7 cellular contexts compared by ENCODE assay signal in the genomic region with DNA sequence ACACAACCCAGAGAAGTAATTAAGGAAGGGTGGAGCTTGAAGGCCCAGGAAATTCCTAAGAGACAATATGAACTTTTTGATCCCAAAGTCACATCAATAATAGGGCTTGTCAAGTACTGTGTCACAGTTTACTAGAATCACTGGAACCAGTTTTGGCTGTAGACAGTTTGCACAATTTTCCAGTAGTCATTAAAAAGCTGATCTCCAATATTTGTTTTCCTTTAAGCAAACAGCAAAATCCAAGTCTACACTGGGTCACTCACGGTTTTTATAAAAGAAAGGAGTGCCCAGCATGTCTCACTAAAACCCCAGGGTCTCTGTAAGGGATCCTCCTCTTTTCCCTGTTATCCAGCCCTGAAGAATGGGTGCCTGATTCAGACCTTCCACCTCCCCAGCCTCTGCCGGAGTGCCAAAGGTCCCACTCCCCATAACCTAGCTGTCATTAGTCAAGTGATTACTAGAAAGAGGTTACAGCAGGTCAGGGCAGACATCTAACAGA. TPM values are rescaled to one million over a fixed set of nuclear protein-coding genes. Genes with fewer than 3 reads are reported as not detected.
DNase-seq lines count a peak whose midpoint lies in the region; ATAC-seq and TF ChIP-seq lines count a peak whose summit lies in the region.

No MANE protein-coding gene starts in this region.

- no peaks in the 10 kb centered on the region for H3K9me3 ChIP-seq in stomach

- H3K36me3 ChIP-seq in stomach, result peaks cover 0 to 30% (median 18%) of the 10 kb centered on the region in 4 donors

- no peaks in the 10 kb centered on the region for H3K9me3 Mint-ChIP-seq in activated naive CD4-positive, alpha-beta T cell treated with anti-CD3 and anti-CD28 coated beads, Interleukin-2, amount 50 U/mL, for 72 hours

- H3K4me1 ChIP-seq in stomach, result peaks cover 0 to 28% (median 19%) of the 10 kb centered on the region in 4 donors

- TF ChIP-seq CTCF in stomach (IDR thresholded peaks at IDR 0.05), result no peak

- no peaks in the 10 kb centered on the region for H3K36me3 Mint-ChIP-seq in activated naive CD4-positive, alpha-beta T cell treated with anti-CD3 and anti-CD28 coated beads, Interleukin-2, amount 50 U/mL, for 72 hours

- H3K27ac Mint-ChIP-seq in activated naive CD4-positive, alpha-beta T cell treated with anti-CD3 and anti-CD28 coated beads, Interleukin-2, amount 50 U/mL, for 72 hours, result peak overlapping the region; percentile 81 to 95

- H3K4me3 ChIP-seq in stomach, result peak overlapping the region; percentile 68 to 99 (median 96)

- no peak for ATAC-seq in activated naive CD4-positive, alpha-beta T cell treated with anti-CD3 and anti-CD28 coated beads, Interleukin-2, amount 50 U/mL, for 72 hours
- no peak for ATAC-seq in GM19351 (IDR thresholded peaks at IDR 0.05; ENCODE audit: unreplicated experiment)

- TF ChIP-seq EP300 in stomach (IDR thresholded peaks at IDR 0.05), result no peak

- intact Hi-C loops in stomach (cut with DNase I; ENCODE audit: low total_unique reads), result no loop called here

- DNase-seq in HT-29 (ENCODE audit: low spot score) (peak; percentile 32), inferior parietal cortex (ENCODE audit: extremely low spot score) (peak; percentile 8), stomach (no peak), A172 (ENCODE audit: low spot score) (no peak), NCI-H128 (lab: John Stamatoyannopoulos, UW; ENCODE audit: unreplicated experiment) (no peak)
- no peak for DNase-seq in activated naive CD4-positive, alpha-beta T cell treated with anti-CD3 and anti-CD28 coated beads, Interleukin-2, amount 50 U/mL, for 72 hours (ENCODE audit: low spot score in 2 of 2)

- H3K27ac ChIP-seq in stomach, result peak overlapping the region; percentile 90 to 98 (median 97)

- H3K27me3 ChIP-seq in stomach, result no peaks in the 10 kb centered on the region

- no peak for TF ChIP-seq POLR2A in stomach (IDR thresholded peaks at IDR 0.05)

- 0 to 4% (median 2%) methylated on average over 2 of the region's 2 CpGs for WGBS in stomach, 5 donors

RNA-seq across cellular contexts. Expression of a gene that starts 0.6 kb away (rescaled TPM):
- 4.9 and 6.4 TPM in 2 replicates for total RNA-seq in HT-29 (2014; rRNA removed; shearing (Covaris generic))
- total RNA-seq in activated naive CD4-positive, alpha-beta T cell treated with anti-CD3 and anti-CD28 coated beads, Interleukin-2, amount 50 U/mL, for 72 hours, result 10 to 100 TPM; 14.4 to 20.0 TPM
- 10 to 100 TPM in 4 of 5 donors, 1 to 10 TPM in 1; 4.1 to 89.7 (median 29.8) TPM for total RNA-seq in stomach
- 1 to 10 TPM; 8.1 to 9.3 (median 8.3) TPM for polyA plus RNA-seq in stomach
- total RNA-seq in A172 (2014; rRNA removed; shearing (Covaris generic)), result 14.2 and 27.3 TPM in 2 replicates

RNA-seq across cellular contexts. Expression of a gene that starts 33.5 kb away (rescaled TPM):
- total RNA-seq in HT-29 (2014; rRNA removed; shearing (Covaris generic)), result under 0.01 and 0.03 TPM in 2 replicates
- 1 to 10 TPM in 1 of 2 donors, under 1 TPM in 1; 0.82 to 1.6 TPM for total RNA-seq in activated naive CD4-positive, alpha-beta T cell treated with anti-CD3 and anti-CD28 coated beads, Interleukin-2, amount 50 U/mL, for 72 hours
- total RNA-seq in stomach, result 10 to 100 TPM in 2 of 5 donors, 1 to 10 TPM in 3; 1.2 to 22.3 (median 9.9) TPM
- polyA plus RNA-seq in stomach, result under 1 TPM; under 0.01 to 0.20 (median 0.19) TPM
- total RNA-seq in A172 (2014; rRNA removed; shearing (Covaris generic)), result 3.5 and 3.8 TPM in 2 replicates

RNA-seq across cellular contexts. Expression of a gene that starts 54.9 kb away (rescaled TPM):
- total RNA-seq in HT-29 (2014; rRNA removed; shearing (Covaris generic)), result 8.9 and 10.3 TPM in 2 replicates
- total RNA-seq in activated naive CD4-positive, alpha-beta T cell treated with anti-CD3 and anti-CD28 coated beads, Interleukin-2, amount 50 U/mL, for 72 hours, result 10 to 100 TPM; 45.3 to 69.6 TPM
- total RNA-seq in stomach, result 10 to 100 TPM in 3 of 5 donors, 1 to 10 TPM in 2; 5.2 to 16.3 (median 11.6) TPM
- 1 to 10 TPM in 1 of 3 donors, under 1 TPM in 2; 0.31 to 2.5 (median 0.50) TPM for polyA plus RNA-seq in stomach
- total RNA-seq in A172 (2014; rRNA removed; shearing (Covaris generic)), result 22.7 and 31.1 TPM in 2 replicates

Comparison
In these comparisons a context has a peak if more than half of its experiments do, and no peak if none do; other contexts are left out.
1. DNase-seq: peak in HT-29 (single experiment) and inferior parietal cortex (single experiment); none in activated naive CD4-positive, alpha-beta T cell treated with anti-CD3 and anti-CD28 coated beads, Interleukin-2, amount 50 U/mL, for 72 hours (0 of 2), stomach (single experiment), A172 (single experiment) and NCI-H128 (single experiment).